Comparison of ENCODE assay signal across 5 cellular contexts in the genomic region with DNA sequence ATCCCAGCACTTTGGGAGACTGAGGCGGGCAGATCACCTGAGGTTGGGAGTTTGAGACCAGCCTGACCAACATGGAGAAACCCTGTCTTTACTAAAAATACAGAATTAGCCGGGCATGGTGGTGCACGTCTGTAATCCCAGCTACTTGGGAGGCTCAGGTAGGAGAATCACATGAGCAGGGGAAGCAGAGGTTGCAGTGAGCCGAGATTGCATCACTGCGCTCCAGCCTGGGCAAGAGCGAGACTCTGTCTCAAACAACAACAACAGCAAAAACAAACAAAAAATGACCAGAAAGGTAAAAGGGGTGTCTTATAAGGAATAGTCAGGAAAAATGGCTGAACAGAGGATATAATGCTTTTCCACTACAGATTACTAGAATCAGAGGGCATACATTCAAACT. TPM values are rescaled to one million over a fixed set of nuclear protein-coding genes. Genes with fewer than 3 reads are reported as not detected.
"Had no signal": no experiment of that assay in that cellular context is flagged by ENCODE, and none has a peak within 500 bp of the region (broad histone marks: within the 10 kb centered on the region; RNA-seq: fewer than 3 reads in every experiment).

No MANE protein-coding gene starts in this region.

RNA-seq across cellular contexts. Expression of a gene that starts 33.8 kb away (rescaled TPM):
- total RNA-seq: body of pancreas, bronchial epithelial cell, chondrocyte had no signal
- polyA plus RNA-seq: aorta, cardiac muscle cell had no signal
